Comparison of ENCODE assay signal across 21 cellular contexts in genomic region chr17:50631908-50632571, GRCh38. TPM values are rescaled to one million over a fixed set of nuclear protein-coding genes. Genes with fewer than 3 reads are reported as not detected.
DNase-seq lines count a peak whose midpoint lies in the region; FAIRE-seq and TF ChIP-seq lines count a peak whose summit lies in the region.
"Had no signal": no experiment of that assay in that cellular context is flagged by ENCODE, and none has a peak within 500 bp of the region (broad histone marks: within the 10 kb centered on the region; RNA-seq: fewer than 3 reads in every experiment).

No MANE protein-coding gene starts in this region.

- peaks cover 36% of the 10 kb centered on the region for H3K4me1 Mint-ChIP-seq in CD14-positive monocyte
- H3K4me1 Mint-ChIP-seq in nephron progenitor cell, result peaks cover 46% of the 10 kb centered on the region

- DNase-seq in A172 (ENCODE audit: low spot score), result peak; percentile 36
- DNase-seq in GM23248, result peak; percentile 44
- DNase-seq in RCC 7860 (ENCODE audit: low spot score), result peak; percentile 43
- peak; percentile 17 for DNase-seq in kidney
- no peak for DNase-seq in NCI-H1436 treated with DMSO at 0.1 percent for 48 hours (lab: John Stamatoyannopoulos, UW)
- no peak for DNase-seq in CD14-positive monocyte (ENCODE audit: low spot score)
- no peak for DNase-seq in nephron progenitor cell
- DNase-seq in transverse colon, result no peak
- DNase-seq: activated CD4-positive, alpha-beta T cell treated with anti-CD3 and anti-CD28 coated beads, Interleukin-2, amount 10 ng/mL, durations not matched to agents 24 days and 14 days; activated naive CD4-positive, alpha-beta T cell; CD8-positive, alpha-beta T cell; central memory CD4-positive, alpha-beta T cell; DMS79 treated with DMSO at 0.1 percent for 48 hours; effector CD4-positive, alpha-beta T cell; left cardiac atrium; NCI-H2029; NCI-H446 treated with DMSO at 0.1 percent for 48 hours; stimulated activated CD4-positive, alpha-beta T cell treated with anti-CD3 and anti-CD28 coated beads, Interleukin-12 subunit alpha, Interleukin-12 subunit beta, amount 100 ng/mL, for 4 hours had no signal

- no peak for TF ChIP-seq EP300 in transverse colon (IDR thresholded peaks at IDR 0.05; ENCODE audit: low read depth)

- H4K20me1 ChIP-seq in GM23248 (ENCODE audit: insufficient read depth), result no peaks in the 10 kb centered on the region

- 89 to 90% methylated on average over 9 of the region's 9 CpGs for WGBS in GM23248 (ENCODE audit: low coverage in 1 of 2, low lambda C conversion rate in 2 of 2, missing lambda C conversion rate in 2 of 2), 2 experiments
- WGBS in transverse colon (ENCODE audit: low coverage in 1 of 2), 2 donors, result 89% methylated on average over 9 of the region's 9 CpGs; no CpG with 5 or more reads in 1 of the 2 donors

- H3K27me3 ChIP-seq in GM23248 (replicated peaks; ENCODE audit: insufficient read depth) (no peaks in the 10 kb centered on the region), transverse colon (peaks cover 20% of the 10 kb centered on the region)

- H3K9ac ChIP-seq in GM23248 (no peak overlapping the region), kidney (ENCODE audit: low read length in 2 of 2) (no peak overlapping the region)

- H3K36me3 Mint-ChIP-seq in CD14-positive monocyte (peaks cover 2 to 9% of the 10 kb centered on the region in 2 donors), nephron progenitor cell (ENCODE audit: low read depth) (no peaks in the 10 kb centered on the region)
- H3K36me3 Mint-ChIP-seq: CD8-positive, alpha-beta T cell had no signal

- H3K27ac ChIP-seq in GM23248, result no peak overlapping the region
- no peak overlapping the region for H3K27ac ChIP-seq in kidney (ENCODE audit: low read depth in 2 of 2, low read length in 2 of 2)
- H3K27ac ChIP-seq in transverse colon, result peak overlapping the region in 1 of 4 donors; percentile 77
- H3K27ac ChIP-seq: esophagus muscularis mucosa, neutrophil had no signal

- H3K36me3 ChIP-seq in GM23248 (ENCODE audit: low read depth) (no peaks in the 10 kb centered on the region), kidney (ENCODE audit: control insufficient read depth in 1 of 2, insufficient read depth in 2 of 2, low read length in 2 of 2) (no peaks in the 10 kb centered on the region), transverse colon (no peaks in the 10 kb centered on the region)
- H3K36me3 ChIP-seq: esophagus muscularis mucosa, neutrophil had no signal

- no peak overlapping the region for H2AFZ ChIP-seq in GM23248

- H3K79me2 ChIP-seq in GM23248 (ENCODE audit: insufficient read depth), result peaks cover 17% of the 10 kb centered on the region

- no peak overlapping the region for H3K27ac Mint-ChIP-seq in CD14-positive monocyte
- H3K27ac Mint-ChIP-seq in nephron progenitor cell, result no peak overlapping the region
- H3K27ac Mint-ChIP-seq: activated CD4-positive, alpha-beta T cell treated with anti-CD3 and anti-CD28 coated beads, Interleukin-2, amount 10 ng/mL, durations not matched to agents 24 days and 14 days; CD8-positive, alpha-beta T cell had no signal

- intact Hi-C loops in kidney (cut with DNase I) (loop anchor here (10.0 kb wide), 1 partner anchor 53 kb away; no protein-coding TSS in a partner anchor), CD14-positive monocyte (cut with micrococcal nuclease) (no loop called here), transverse colon (cut with DNase I; ENCODE audit: low total_unique reads) (no loop called here)

- H3K27me3 Mint-ChIP-seq in CD14-positive monocyte (ENCODE audit: low read depth in 3 of 3) (peaks cover 70 to 93% (median 74%) of the 10 kb centered on the region in 3 donors), nephron progenitor cell (ENCODE audit: low read depth, poor library complexity) (peaks cover 78% of the 10 kb centered on the region)

- peaks cover 8% of the 10 kb centered on the region; the same call in 1 of the 2 replicates for H3F3A ChIP-seq in GM23248 (ENCODE audit: insufficient read depth)

- no peak overlapping the region for H3K4me2 ChIP-seq in GM23248 (ENCODE audit: unreplicated experiment)

- H3K4me3 ChIP-seq in GM23248 (no peak overlapping the region), kidney (ENCODE audit: low read length in 2 of 2) (no peak overlapping the region), transverse colon (no peak overlapping the region)
- H3K4me3 ChIP-seq: esophagus muscularis mucosa had no signal

- FAIRE-seq in RCC 7860 (lab: Jason Lieb, UNC) (no peak), kidney (lab: Jason Lieb, UNC) (no peak)
- FAIRE-seq: TTC549 had no signal

- H3K9me3 Mint-ChIP-seq in CD14-positive monocyte (peaks cover 0 to 9% (median 0%) of the 10 kb centered on the region in 7 donors), nephron progenitor cell (no peaks in the 10 kb centered on the region)
- H3K9me3 Mint-ChIP-seq: activated CD4-positive, alpha-beta T cell treated with anti-CD3 and anti-CD28 coated beads, Interleukin-2, amount 10 ng/mL, durations not matched to agents 24 days and 14 days; CD8-positive, alpha-beta T cell had no signal

- TF ChIP-seq CTCF in kidney (IDR thresholded peaks at IDR 0.05; ENCODE audit: borderline replicate concordance, extremely low read depth, insufficient read depth), result no peak
- no peak for TF ChIP-seq CTCF in CD14-positive monocyte (IDR thresholded peaks at IDR 0.05)
- TF ChIP-seq CTCF in nephron progenitor cell (IDR thresholded peaks at IDR 0.05), result no peak
- TF ChIP-seq CTCF in transverse colon (IDR thresholded peaks at IDR 0.05), result no peak

- no peaks in the 10 kb centered on the region for H3K9me3 ChIP-seq in GM23248 (ENCODE audit: low read depth)
- no peaks in the 10 kb centered on the region for H3K9me3 ChIP-seq in kidney (ENCODE audit: control insufficient read depth in 1 of 2, low read length in 2 of 2)
- no peaks in the 10 kb centered on the region for H3K9me3 ChIP-seq in transverse colon
- H3K9me3 ChIP-seq: esophagus muscularis mucosa, neutrophil had no signal

- no peaks in the 10 kb centered on the region for H3K9me2 ChIP-seq in GM23248 (ENCODE audit: insufficient read depth)

- in situ Hi-C loops in GM23248 (cut with MboI) (no loop called here), transverse colon (cut with MboI; ENCODE audit: low pct_ligation_motif_present in 1 of 4, low pct_unique_long_range_greater_than_20kb in 1 of 4, low sequenced_read_pairs in 3 of 4) (loop anchor here in 2 of 4 donors (10.0 kb wide), 2 partner anchors 63 to 77 kb away; no protein-coding TSS in a partner anchor)

- H3K4me1 ChIP-seq in GM23248 (ENCODE audit: insufficient read depth) (peaks cover 5% of the 10 kb centered on the region; the same call in 1 of the 2 replicates), kidney (ENCODE audit: control insufficient read depth in 1 of 2, insufficient read depth in 1 of 2, low read depth in 1 of 2, low read length in 2 of 2) (peaks cover 3 to 17% of the 10 kb centered on the region in 2 donors), transverse colon (peaks cover 5 to 68% (median 49%) of the 10 kb centered on the region in 4 donors)

- H3K4me3 Mint-ChIP-seq in CD14-positive monocyte, result peak overlapping the region in 1 of 2 donors; percentile 74
- H3K4me3 Mint-ChIP-seq in nephron progenitor cell, result no peak overlapping the region
- H3K4me3 Mint-ChIP-seq: activated CD4-positive, alpha-beta T cell treated with anti-CD3 and anti-CD28 coated beads, Interleukin-2, amount 10 ng/mL, durations not matched to agents 24 days and 14 days; CD8-positive, alpha-beta T cell had no signal

- TF ChIP-seq POLR2A in transverse colon (IDR thresholded peaks at IDR 0.05), result no peak

RNA-seq across cellular contexts. Expression of gene ABCC3, which starts 2.6 kb away (rescaled TPM):
- total RNA-seq in A172 (2014; rRNA removed; shearing (Covaris generic)), result 28.1 and 35.0 TPM in 2 replicates
- 28.3 and 32.0 TPM in 2 replicates for total RNA-seq in GM23248 (2014; rRNA removed; shearing (Covaris generic))
- polyA plus RNA-seq in GM23248 (2016; fragmentation: Nextera tagmentation; extraction: Ambion mirVana), result 35.0 and 38.5 TPM in 2 replicates
- total RNA-seq in kidney, result 156 TPM
- polyA plus RNA-seq in kidney (ENCODE audit: insufficient read depth, low read depth, low replicate concordance), result 9.3 TPM
- 10 to 100 TPM in 1 of 2 donors, 1 to 10 TPM in 1; 2.7 to 11.4 TPM for polyA plus RNA-seq in CD14-positive monocyte
- total RNA-seq in transverse colon, result 100 to 1,000 TPM; 297 to 655 (median 533) TPM
- total RNA-seq: activated CD4-positive, alpha-beta T cell treated with anti-CD3 and anti-CD28 coated beads, Interleukin-2, amount 10 ng/mL, durations not matched to agents 24 days and 14 days; CD8-positive, alpha-beta T cell had no signal

Comparison
In these comparisons a context has a peak if more than half of its experiments do, and no peak if none do; other contexts are left out.
1. DNase-seq: peak in A172 (single experiment), GM23248 (single experiment), RCC 7860 (single experiment) and kidney (single experiment); none in NCI-H1436 treated with DMSO at 0.1 percent for 48 hours (single experiment), CD14-positive monocyte (single experiment), nephron progenitor cell (single experiment) and transverse colon (single experiment).